Comparison of ENCODE assay signal across 1 cellular context in the genomic region with DNA sequence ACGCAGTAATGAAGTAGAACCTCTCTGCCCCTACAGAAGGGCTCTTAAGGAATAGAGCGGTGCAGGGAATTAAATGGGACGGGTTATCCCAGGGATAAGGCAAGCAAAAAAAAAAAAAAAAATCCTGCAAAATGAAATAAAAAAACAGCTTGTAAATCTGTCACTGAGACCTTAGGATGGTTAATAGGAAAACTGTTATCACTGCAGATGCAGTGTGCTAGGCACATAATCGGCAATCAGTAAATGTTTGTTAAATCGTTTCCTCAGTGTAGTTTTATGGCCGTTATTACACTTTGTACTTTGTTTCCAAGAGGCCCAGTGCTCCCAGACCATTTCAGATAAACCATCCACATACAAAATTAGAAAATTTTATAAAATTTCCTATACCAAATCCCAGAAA.
TF ChIP-seq lines count a peak whose summit lies in the region.

No MANE protein-coding gene starts in this region.

TF ChIP-seq in endothelial cell of umbilical vein, 7 proteins besides CTCF, POLR2A, EP300 and RAD21:
- TF ChIP-seq JUN (IDR thresholded peaks at IDR 0.05; ENCODE audit: borderline replicate concordance, insufficient read depth, insufficient read length, low read depth) (no peak), GATA2 (IDR thresholded peaks at IDR 0.05; ENCODE audit: insufficient read depth, insufficient read length, low read depth, low read length) (no peak), EZH2 (IDR thresholded peaks at IDR 0.05; ENCODE audit: borderline replicate concordance, low read depth, low read length, severe bottlenecking) (no peak), POLR2AphosphoS5 (IDR thresholded peaks at IDR 0.05; ENCODE audit: insufficient read depth, low read depth, low read length) (no peak), FOS (IDR thresholded peaks at IDR 0.05; ENCODE audit: borderline replicate concordance, insufficient read depth, low read length) (no peak), MYC (IDR thresholded peaks at IDR 0.05; ENCODE audit: low read depth, low read length) (no peak)
- TF ChIP-seq, protein P1, sequence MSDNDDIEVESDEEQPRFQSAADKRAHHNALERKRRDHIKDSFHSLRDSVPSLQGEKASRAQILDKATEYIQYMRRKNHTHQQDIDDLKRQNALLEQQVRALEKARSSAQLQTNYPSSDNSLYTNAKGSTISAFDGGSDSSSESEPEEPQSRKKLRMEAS (IDR thresholded peaks at IDR 0.05; ENCODE audit: insufficient read depth, insufficient read length), result no peak
